ENCODE assay signal across 8 cellular contexts in genomic region chr12:132578118-132578517, GRCh38. TPM values are rescaled to one million over a fixed set of nuclear protein-coding genes. Genes with fewer than 3 reads are reported as not detected.
"Had no signal": no experiment of that assay in that cellular context is flagged by ENCODE, and none has a peak within 500 bp of the region (broad histone marks: within the 10 kb centered on the region; RNA-seq: fewer than 3 reads in every experiment).

No MANE protein-coding gene starts in this region.

- H3K27ac Mint-ChIP-seq: IgD-negative memory B cell had no signal

- H3K27me3 Mint-ChIP-seq: IgD-negative memory B cell had no signal

- H3K4me3 Mint-ChIP-seq: IgD-negative memory B cell had no signal

- ATAC-seq: HCT116 had no signal

- DNase-seq: GOT3, H7, KG1 had no signal

- H3K4me1 ChIP-seq: HAP-1 had no signal

- H3K4me3 ChIP-seq: HAP-1 had no signal

- H3K9me3 ChIP-seq: HAP-1 had no signal

- H3K9me3 Mint-ChIP-seq: IgD-negative memory B cell had no signal

RNA-seq across cellular contexts. Expression of gene LRCOL1, which starts 32.3 kb away (rescaled TPM):
- total RNA-seq: H4, H7, HT-29 had no signal
- polyA plus RNA-seq: IgD-negative memory B cell had no signal

RNA-seq across cellular contexts. Expression of gene P2RX2, which starts 40.5 kb away (rescaled TPM):
- total RNA-seq: H4, HT-29 had no signal
- polyA plus RNA-seq: IgD-negative memory B cell had no signal
